In the genomic region with DNA sequence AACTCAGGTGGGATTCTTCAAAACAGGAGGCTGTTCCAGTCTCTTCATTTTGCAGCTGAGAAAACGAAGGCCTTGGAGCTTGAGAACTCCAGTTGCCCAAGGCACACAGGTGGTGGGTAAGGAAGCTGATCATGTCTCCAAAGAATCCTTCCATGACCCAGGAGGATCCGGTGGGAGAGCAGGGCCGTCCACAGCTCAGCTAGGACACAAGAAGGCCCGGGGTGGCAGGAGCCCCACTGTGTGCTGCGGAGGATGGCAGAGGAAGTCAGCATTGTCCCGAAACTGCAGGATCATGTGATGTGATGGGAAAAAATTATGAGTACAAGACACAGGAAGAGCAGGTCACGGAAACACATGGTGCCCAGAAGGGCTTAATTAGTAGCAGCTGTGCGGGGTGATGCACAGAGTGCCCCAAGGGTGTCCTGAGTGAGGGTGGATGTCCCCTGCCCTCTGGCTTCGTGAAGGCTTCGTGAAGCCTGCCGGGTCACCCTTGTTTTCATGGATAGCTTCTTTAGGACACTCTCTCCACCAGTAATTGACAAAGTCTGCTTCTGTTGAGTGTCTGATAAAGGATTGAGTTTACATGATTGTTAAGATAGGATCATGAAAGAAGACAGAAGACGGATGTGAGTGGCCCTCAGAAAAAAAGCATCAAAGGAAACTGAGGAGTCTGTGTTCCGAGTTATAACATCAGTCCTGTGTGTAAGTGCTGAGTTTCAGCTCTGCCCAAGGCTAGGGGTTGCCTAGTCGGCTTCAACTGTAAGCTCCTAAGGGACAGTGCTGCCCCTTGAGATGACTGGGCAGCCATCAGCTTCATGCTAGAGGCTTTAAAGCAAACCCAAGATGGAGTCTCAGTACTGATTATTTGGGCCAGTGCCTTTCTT, we compare ENCODE assay signal across 9 cellular contexts. TPM values are rescaled to one million over a fixed set of nuclear protein-coding genes. Genes with fewer than 3 reads are reported as not detected.
A peak's percentile ranks its signal among the peaks of the same experiment; 100 is the strongest.
DNase-seq lines count a peak whose midpoint lies in the region; ATAC-seq, FAIRE-seq and TF ChIP-seq lines count a peak whose summit lies in the region.
"Had no signal": no experiment of that assay in that cellular context is flagged by ENCODE, and none has a peak within 500 bp of the region (broad histone marks: within the 10 kb centered on the region; RNA-seq: fewer than 3 reads in every experiment).

No MANE protein-coding gene starts in this region.

- TF ChIP-seq CTCF in CD4-positive, alpha-beta T cell (IDR thresholded peaks at IDR 0.05), result peak; percentile 4
- TF ChIP-seq CTCF in prostate gland (IDR thresholded peaks at IDR 0.05), result no peak
- TF ChIP-seq CTCF in kidney (IDR thresholded peaks at IDR 0.05; ENCODE audit: borderline replicate concordance, extremely low read depth, insufficient read depth), result no peak

- H3K27ac Mint-ChIP-seq in CD4-positive, alpha-beta T cell, result no peak overlapping the region

- CTCF ChIA-PET in CD4-positive, alpha-beta T cell (lab: Charles Lee), result interaction anchor here (0.7 to 1.7 kb wide), 2 partner anchors 13 to 494 kb away, joined by 3 to 4 read pairs; no protein-coding TSS in a partner anchor

- H3K27me3 ChIP-seq in CD4-positive, alpha-beta T cell (ENCODE audit: control insufficient read depth, insufficient read depth, low read length), result no peaks in the 10 kb centered on the region
- H3K27me3 ChIP-seq in Karpas-422 (ENCODE audit: low read length) (no peaks in the 10 kb centered on the region), esophagus (ENCODE audit: control insufficient read depth in 1 of 2, insufficient read depth in 2 of 2, low read length in 2 of 2) (no peaks in the 10 kb centered on the region), prostate gland (replicated peaks; ENCODE audit: insufficient read depth) (no peaks in the 10 kb centered on the region)

- H3K4me2 ChIP-seq in Karpas-422 (ENCODE audit: low read depth, low read length, poor library complexity, severe bottlenecking), result peak overlapping the region; percentile 63

- no peak for FAIRE-seq in kidney (lab: Jason Lieb, UNC)

- 66 to 72% methylated on average over 14 of the region's 14 CpGs for WGBS in esophagus, 2 donors
- WGBS in prostate gland, result 66% methylated on average over 14 of the region's 14 CpGs

- H3K9ac ChIP-seq in Karpas-422 (ENCODE audit: low read length) (peak overlapping the region; percentile 31; the same call in 1 of the 2 replicates), kidney (ENCODE audit: low read length in 2 of 2) (no peak overlapping the region)

- H2AFZ ChIP-seq in Karpas-422 (ENCODE audit: low read length), result no peak overlapping the region

- H3K4me3 Mint-ChIP-seq in CD4-positive, alpha-beta T cell, result no peak overlapping the region

- H3K79me2 ChIP-seq in Karpas-422 (ENCODE audit: low read length), result no peaks in the 10 kb centered on the region

- no peaks in the 10 kb centered on the region for H3K9me3 Mint-ChIP-seq in CD4-positive, alpha-beta T cell

- H3K4me1 ChIP-seq in Karpas-422 (ENCODE audit: low read length) (peaks cover 68% of the 10 kb centered on the region), esophagus (ENCODE audit: control insufficient read depth in 2 of 2, insufficient read depth in 2 of 2, low read length in 1 of 2) (peaks cover 0 to 6% of the 10 kb centered on the region in 2 donors), prostate gland (replicated peaks) (no peaks in the 10 kb centered on the region), kidney (ENCODE audit: control insufficient read depth in 1 of 2, insufficient read depth in 1 of 2, low read depth in 1 of 2, low read length in 2 of 2) (peaks cover 0 to 3% of the 10 kb centered on the region in 2 donors)

- H3K36me3 ChIP-seq in Karpas-422 (ENCODE audit: insufficient read depth, low read length), result no peaks in the 10 kb centered on the region
- no peaks in the 10 kb centered on the region for H3K36me3 ChIP-seq in esophagus (ENCODE audit: control insufficient read depth in 2 of 2, insufficient read depth in 2 of 2, low read length in 1 of 2)
- no peaks in the 10 kb centered on the region for H3K36me3 ChIP-seq in prostate gland
- no peaks in the 10 kb centered on the region for H3K36me3 ChIP-seq in kidney (ENCODE audit: control insufficient read depth in 1 of 2, insufficient read depth in 2 of 2, low read length in 2 of 2)
- H3K36me3 ChIP-seq: HAP-1 had no signal

- no peaks in the 10 kb centered on the region for H3K36me3 Mint-ChIP-seq in CD4-positive, alpha-beta T cell (ENCODE audit: low read depth)

- no peak for TF ChIP-seq POLR2A in prostate gland (IDR thresholded peaks at IDR 0.05)

- ATAC-seq in CD4-positive, alpha-beta T cell (ENCODE audit: poor library complexity), result no peak

- no peaks in the 10 kb centered on the region for H3K4me1 Mint-ChIP-seq in CD4-positive, alpha-beta T cell (ENCODE audit: low read depth)

- H3K27me3 Mint-ChIP-seq in CD4-positive, alpha-beta T cell, result peaks cover 6% of the 10 kb centered on the region

- H3K4me3 ChIP-seq in Karpas-422 (ENCODE audit: low read length) (no peak overlapping the region), esophagus (ENCODE audit: low read depth in 1 of 2, low read length in 2 of 2) (no peak overlapping the region), prostate gland (no peak overlapping the region), kidney (ENCODE audit: low read length in 2 of 2) (no peak overlapping the region)

- DNase-seq in CD4-positive, alpha-beta T cell, result no peak
- no peak for DNase-seq in Karpas-422
- DNase-seq in prostate gland (ENCODE audit: low spot score), result no peak
- no peak for DNase-seq in DMS 273 (lab: John Stamatoyannopoulos, UW; ENCODE audit: unreplicated experiment)
- DNase-seq in kidney, result no peak
- DNase-seq in hippocampal formation (lab: John Stamatoyannopoulos, UW), result no peak
- no peak for DNase-seq in OCI-M1 (lab: John Stamatoyannopoulos, UW)

- intact Hi-C loops in CD4-positive, alpha-beta T cell (cut with DNase I, micrococcal nuclease), result loop anchor here in 1 of 2 experiments (2.0 to 5.0 kb wide), 6 partner anchors 90 to 754 kb away; no protein-coding TSS in a partner anchor
- intact Hi-C loops in prostate gland (cut with DNase I) (loop anchor here (1.0 to 10.0 kb wide), 4 partner anchors 110 to 420 kb away; a partner anchor contains a TSS), kidney (cut with DNase I) (loop anchor here (10.0 kb wide), 1 partner anchor 408 kb away; no protein-coding TSS in a partner anchor)

- H3K27ac ChIP-seq in CD4-positive, alpha-beta T cell (ENCODE audit: low read depth, low read length), result no peak overlapping the region
- peak overlapping the region; percentile 17; the same call in 1 of the 2 replicates for H3K27ac ChIP-seq in Karpas-422 (ENCODE audit: low read length)
- H3K27ac ChIP-seq in esophagus (ENCODE audit: low read depth in 2 of 2, low read length in 1 of 2), result peak overlapping the region; percentile 55 to 64
- H3K27ac ChIP-seq in prostate gland, result peak overlapping the region; percentile 4 to 84
- H3K27ac ChIP-seq in kidney (ENCODE audit: low read depth in 2 of 2, low read length in 2 of 2), result no peak overlapping the region

- H3K9me2 ChIP-seq in Karpas-422 (replicated peaks; ENCODE audit: insufficient read depth, low read length), result no peaks in the 10 kb centered on the region

- H4K20me1 ChIP-seq in Karpas-422 (ENCODE audit: insufficient read depth, low read depth, low read length), result no peaks in the 10 kb centered on the region

- H3K9me3 ChIP-seq in CD4-positive, alpha-beta T cell (ENCODE audit: control insufficient read depth, low read length), result no peaks in the 10 kb centered on the region
- H3K9me3 ChIP-seq in Karpas-422 (ENCODE audit: low read length), result no peaks in the 10 kb centered on the region
- H3K9me3 ChIP-seq in esophagus (ENCODE audit: control insufficient read depth in 2 of 2, insufficient read depth in 1 of 2, low read depth in 1 of 2, low read length in 1 of 2), result no peaks in the 10 kb centered on the region
- no peaks in the 10 kb centered on the region for H3K9me3 ChIP-seq in prostate gland
- no peaks in the 10 kb centered on the region for H3K9me3 ChIP-seq in kidney (ENCODE audit: control insufficient read depth in 1 of 2, low read length in 2 of 2)
- H3K9me3 ChIP-seq: HAP-1 had no signal

- POLR2A ChIA-PET in CD4-positive, alpha-beta T cell (lab: Charles Lee), result no interaction called here

RNA-seq across cellular contexts. Expression of a gene that starts 33.8 kb away (rescaled TPM):
- 10 to 100 TPM in 1 of 2 experiments, 1 to 10 TPM in 1; 8.7 to 11.6 TPM for total RNA-seq in CD4-positive, alpha-beta T cell
- total RNA-seq in Karpas-422 (2014; rRNA removed; shearing (Covaris generic); ENCODE audit: low replicate concordance), result 32.7 and 37.5 TPM in 2 replicates
- polyA plus RNA-seq in esophagus, result 1 to 10 TPM; 1.9 to 2.1 TPM
- 10 to 100 TPM in 1 of 2 donors, 1 to 10 TPM in 1; 7.8 to 24.1 TPM for total RNA-seq in prostate gland
- total RNA-seq in kidney, result 12.5 TPM
- 0.58 TPM for polyA plus RNA-seq in kidney (ENCODE audit: insufficient read depth, low read depth, low replicate concordance)

Comparison
In these comparisons a context has a peak if more than half of its experiments do, and no peak if none do; other contexts are left out.
1. H3K27ac ChIP-seq: peak in Karpas-422 (single experiment), esophagus (2 of 2) and prostate gland (2 of 2); none in CD4-positive, alpha-beta T cell (single experiment) and kidney (0 of 2).